In the genomic region with DNA sequence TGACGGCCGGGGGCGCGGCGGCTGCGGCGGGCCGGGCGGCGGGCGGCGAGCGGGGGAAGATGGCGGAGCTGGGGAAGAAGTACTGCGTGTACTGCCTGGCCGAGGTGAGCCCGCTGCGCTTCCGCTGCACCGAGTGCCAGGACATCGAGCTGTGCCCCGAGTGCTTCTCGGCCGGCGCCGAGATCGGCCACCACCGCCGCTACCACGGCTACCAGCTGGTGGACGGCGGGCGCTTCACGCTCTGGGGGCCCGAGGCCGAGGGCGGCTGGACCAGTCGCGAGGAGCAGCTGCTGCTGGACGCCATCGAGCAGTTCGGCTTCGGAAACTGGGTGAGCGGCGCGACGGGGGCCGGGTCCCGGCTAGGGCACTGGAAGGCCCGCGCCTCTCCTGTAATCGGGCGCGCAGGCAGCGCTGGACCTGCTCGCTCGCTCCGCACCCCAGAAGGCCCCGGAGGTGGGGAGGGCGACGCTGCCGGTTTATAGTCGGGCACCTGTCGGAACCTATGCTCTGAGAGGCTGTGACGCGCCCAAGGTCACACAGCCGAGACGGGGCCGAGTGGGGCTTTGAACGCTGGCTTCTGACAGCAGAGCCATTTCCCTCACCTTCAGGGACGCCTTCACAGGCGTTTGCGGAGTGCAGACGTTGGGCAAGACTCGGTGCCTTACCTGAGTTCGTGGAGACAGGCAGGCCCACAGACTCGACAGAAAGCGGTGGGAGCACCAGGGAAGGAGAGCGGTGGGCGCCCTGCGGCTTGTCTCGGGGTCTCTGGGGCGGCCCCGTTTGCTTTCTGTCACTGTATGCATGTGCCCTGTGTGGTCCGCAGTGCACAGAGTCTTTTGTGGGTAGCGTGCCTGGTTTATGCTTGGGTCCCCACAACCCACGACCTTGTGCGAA, we compare ENCODE assay signal across 8 cellular contexts. TPM values are rescaled to one million over a fixed set of nuclear protein-coding genes. Genes with fewer than 3 reads are reported as not detected.
DNase-seq lines count a peak whose midpoint lies in the region; ATAC-seq and TF ChIP-seq lines count a peak whose summit lies in the region.

No MANE protein-coding gene starts in this region.

- TF ChIP-seq POLR2A in ovary (IDR thresholded peaks at IDR 0.05): no peak

- H3K36me3 ChIP-seq in PC-3 (ENCODE audit: low read depth, low read length) (no peaks in the 10 kb centered on the region), ovary (no peaks in the 10 kb centered on the region)

- peak overlapping the region; percentile 98 for H3K4me3 ChIP-seq in PC-3 (ENCODE audit: low read length)
- H3K4me3 ChIP-seq in fibroblast of the aortic adventitia (ENCODE audit: low read depth, low read length): peak overlapping the region; percentile 91
- peak overlapping the region; percentile 82 for H3K4me3 ChIP-seq in ovary

- CTCF ChIA-PET in PC-3 (lab: Charles Lee): interaction anchor here (0.9 to 1.4 kb wide), 4 partner anchors 22 to 27 kb away, joined by 3 to 7 read pairs (median 3); a partner anchor contains a TSS

- intact Hi-C loops in PC-3 (cut with micrococcal nuclease): loop anchor here (2.0 kb wide), 1 partner anchor 51 kb away; no protein-coding TSS in a partner anchor
- intact Hi-C loops in ovary (cut with DNase I): loop anchor here in 3 of 4 donors (2.0 to 10.0 kb wide), 5 partner anchors 25 to 254 kb away; a partner anchor contains a TSS

- H3K9me2 ChIP-seq in PC-3 (replicated peaks; ENCODE audit: low read length): no peaks in the 10 kb centered on the region

- H3K4me1 ChIP-seq in PC-3 (ENCODE audit: insufficient read depth, low read length): peaks cover 33% of the 10 kb centered on the region
- H3K4me1 ChIP-seq in ovary (ENCODE audit: insufficient read depth): peaks cover 29% of the 10 kb centered on the region

- no peaks in the 10 kb centered on the region for H3K9me3 Mint-ChIP-seq in activated T-helper 17 cell treated with anti-CD3 and anti-CD28 coated beads, Interleukin-2, amount 50 U/mL, for 72 hours

- peaks cover 6% of the 10 kb centered on the region; the same call in 1 of the 2 replicates for H4K20me1 ChIP-seq in PC-3 (ENCODE audit: low read length)

- peaks cover 35% of the 10 kb centered on the region for H3K4me1 Mint-ChIP-seq in activated T-helper 17 cell treated with anti-CD3 and anti-CD28 coated beads, Interleukin-2, amount 50 U/mL, for 72 hours

- H3K79me2 ChIP-seq in PC-3 (ENCODE audit: low read length): peaks cover 54% of the 10 kb centered on the region

- POLR2A ChIA-PET in PC-3 (lab: Charles Lee; ENCODE audit: unreplicated experiment): interaction anchor here (0.7 to 1.0 kb wide), 2 partner anchors 9 to 404 kb away, joined by 3 to 5 read pairs; a partner anchor contains a TSS

- 0 to 1% (median 0%) methylated on average over 44 to 88 of the region's 88 CpGs for WGBS in ovary, 3 donors

- H2AFZ ChIP-seq in PC-3 (ENCODE audit: low read length): peak overlapping the region; percentile 75

- H3K27me3 ChIP-seq in PC-3 (ENCODE audit: low read length) (no peaks in the 10 kb centered on the region), ovary (no peaks in the 10 kb centered on the region)

- peak; percentile 54 to 74 (median 71) for DNase-seq in NCI-H1417 (lab: John Stamatoyannopoulos, UW)
- no peak for DNase-seq in NCI-H1417 treated with DMSO at 0.1 percent for 48 hours (lab: John Stamatoyannopoulos, UW)
- no peak for DNase-seq in PC-3
- DNase-seq in fibroblast of the aortic adventitia (ENCODE audit: low read depth): peak; percentile 37
- DNase-seq in ovary: peak; percentile 42 to 71 (median 61)
- DNase-seq in CD1c-positive myeloid dendritic cell (ENCODE audit: extremely low spot score): no peak

- H3K9me3 ChIP-seq in PC-3 (ENCODE audit: low read length): no peaks in the 10 kb centered on the region
- H3K9me3 ChIP-seq in ovary: no peaks in the 10 kb centered on the region

- H3K27ac ChIP-seq in PC-3 (ENCODE audit: low read length): peak overlapping the region; percentile 7; the same call in 1 of the 2 replicates
- H3K27ac ChIP-seq in ovary: peak overlapping the region; percentile 26 to 74

- no peak for TF ChIP-seq EP300 in ovary (IDR thresholded peaks at IDR 0.05)

- H3K27ac Mint-ChIP-seq in activated T-helper 17 cell treated with anti-CD3 and anti-CD28 coated beads, Interleukin-2, amount 50 U/mL, for 72 hours: peak overlapping the region; percentile 83

- no peak for TF ChIP-seq CTCF in PC-3 (conservative IDR thresholded peaks at IDR 0.05; ENCODE audit: low read depth, low read length)
- TF ChIP-seq CTCF in fibroblast of the aortic adventitia (IDR thresholded peaks at IDR 0.05; ENCODE audit: insufficient read depth, low read length): no peak
- TF ChIP-seq CTCF in ovary (IDR thresholded peaks at IDR 0.05): no peak

- no peaks in the 10 kb centered on the region for H3K27me3 Mint-ChIP-seq in activated T-helper 17 cell treated with anti-CD3 and anti-CD28 coated beads, Interleukin-2, amount 50 U/mL, for 72 hours

- BruUV-seq in PC-3 (replicated peaks; lab: Mats Ljungman, UMichigan): no TSS peak

- peak overlapping the region; percentile 90 for H3K9ac ChIP-seq in PC-3 (ENCODE audit: low read length)

- peak overlapping the region; percentile 97 for H3K4me2 ChIP-seq in PC-3 (ENCODE audit: low read length)

- ATAC-seq in HG02840 (IDR thresholded peaks at IDR 0.05; ENCODE audit: low FRiP score, unreplicated experiment) (peak; percentile 25), PC-3 (peak; percentile 3; the same call in 1 of the 2 replicates)
- ATAC-seq in activated T-helper 17 cell treated with anti-CD3 and anti-CD28 coated beads, Interleukin-2, amount 50 U/mL, for 72 hours (replicated peaks): peak; percentile 54

- H3K4me3 Mint-ChIP-seq in activated T-helper 17 cell treated with anti-CD3 and anti-CD28 coated beads, Interleukin-2, amount 50 U/mL, for 72 hours: peak overlapping the region; percentile 89

- peaks cover 4% of the 10 kb centered on the region for H3K36me3 Mint-ChIP-seq in activated T-helper 17 cell treated with anti-CD3 and anti-CD28 coated beads, Interleukin-2, amount 50 U/mL, for 72 hours (ENCODE audit: low read depth)

- no peaks in the 10 kb centered on the region for H3F3A ChIP-seq in PC-3 (ENCODE audit: low read length, unreplicated experiment)

RNA-seq across cellular contexts. Expression of a gene that starts 0.6 kb away (rescaled TPM):
- total RNA-seq in PC-3 (2014; rRNA removed): 14.7 and 16.5 TPM in 2 replicates
- total RNA-seq in activated T-helper 17 cell treated with anti-CD3 and anti-CD28 coated beads, Interleukin-2, amount 50 U/mL, for 72 hours: 10 to 100 TPM in 1 of 2 donors, 1 to 10 TPM in 1; 8.5 to 13.0 TPM
- total RNA-seq in fibroblast of the aortic adventitia (ENCODE audit: low replicate concordance): 5.6 and 11.5 TPM in 2 replicates
- total RNA-seq in ovary: 10 to 100 TPM; 11.9 to 31.6 (median 26.9) TPM
- polyA plus RNA-seq in ovary: 10 to 100 TPM; 18.6 to 20.2 TPM

RNA-seq across cellular contexts. Expression of a gene that starts 24.1 kb away (rescaled TPM):
- total RNA-seq in PC-3 (2014; rRNA removed): 74.5 and 121 TPM in 2 replicates
- 10 to 100 TPM; 56.3 to 92.5 TPM for total RNA-seq in activated T-helper 17 cell treated with anti-CD3 and anti-CD28 coated beads, Interleukin-2, amount 50 U/mL, for 72 hours
- total RNA-seq in fibroblast of the aortic adventitia (ENCODE audit: low replicate concordance): 8.6 and 16.1 TPM in 2 replicates
- total RNA-seq in ovary: 10 to 100 TPM; 11.1 to 37.0 (median 23.3) TPM
- 10 to 100 TPM; 16.6 to 74.8 TPM for polyA plus RNA-seq in ovary

Comparison
In these comparisons a context has a peak if more than half of its experiments do, and no peak if none do; other contexts are left out.
1. DNase-seq: peak in NCI-H1417 (3 of 3), fibroblast of the aortic adventitia (single experiment) and ovary (5 of 5); none in NCI-H1417 treated with DMSO at 0.1 percent for 48 hours (single experiment), PC-3 (single experiment) and CD1c-positive myeloid dendritic cell (single experiment).
2. ATAC-seq: peak in every context shown above with its lines; median percentile 54 in activated T-helper 17 cell treated with anti-CD3 and anti-CD28 coated beads, Interleukin-2, amount 50 U/mL, for 72 hours; 25 in HG02840; 3 in PC-3.
3. Peak in every context shown above with its lines, with median percentiles within 50 percentile points of each other: H3K4me3 ChIP-seq.